ENCODE assay signal across 13 cellular contexts in genomic region chr5:148268556-148268955, GRCh38. TPM values are rescaled to one million over a fixed set of nuclear protein-coding genes. Genes with fewer than 3 reads are reported as not detected.
A peak's percentile ranks its signal among the peaks of the same experiment; 100 is the strongest.
DNase-seq lines count a peak whose midpoint lies in the region; FAIRE-seq lines count a peak whose summit lies in the region.
"Had no signal": no experiment of that assay in that cellular context is flagged by ENCODE, and none has a peak within 500 bp of the region (broad histone marks: within the 10 kb centered on the region; RNA-seq: fewer than 3 reads in every experiment).

A gene with protein sequence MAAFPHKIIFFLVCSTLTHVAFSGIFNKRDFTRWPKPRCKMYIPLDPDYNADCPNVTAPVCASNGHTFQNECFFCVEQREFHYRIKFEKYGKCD (plus strand): TSS chr5:148268794. CDS start chr5:148270073, 1,279 bp downstream.

- no peak within 1 kb of the TSS for H3K18ac ChIP-seq in mesendoderm (ENCODE audit: low read length)

- no peak within 1 kb of the TSS for H3K4me2 ChIP-seq in mesendoderm (ENCODE audit: low read length)

- no peak within 1 kb of the TSS for H2BK15ac ChIP-seq in mesendoderm (replicated peaks; ENCODE audit: low read depth)

- no peaks in the 10 kb centered on the region for H3K36me3 ChIP-seq in mesendoderm (ENCODE audit: control insufficient read depth, insufficient read depth, low read length)

- no peak within 1 kb of the TSS for H3K56ac ChIP-seq in mesendoderm (ENCODE audit: low read length)

- no peaks in the 10 kb centered on the region for H3K79me2 ChIP-seq in mesendoderm (ENCODE audit: control insufficient read depth, insufficient read depth, low read length)

- WGBS in mesendoderm (ENCODE audit: extremely low coverage, insufficient coverage, low lambda C conversion rate): no CpG with 5 or more reads among the region's 4 CpGs

- no peaks in the 10 kb centered on the region for H3K27me3 ChIP-seq in mesendoderm (ENCODE audit: insufficient read depth, low read length, poor library complexity)

- no peak for FAIRE-seq in frontal cortex (lab: Jason Lieb, UNC)

- H3K4me1 ChIP-seq in mesendoderm (ENCODE audit: control insufficient read depth, low read depth, low read length): no peaks in the 10 kb centered on the region

- H4K8ac ChIP-seq in mesendoderm (ENCODE audit: low read depth, low read length): no peak within 1 kb of the TSS

- no peak within 1 kb of the TSS for H3K9ac ChIP-seq in mesendoderm (ENCODE audit: low read length)

- no peak within 1 kb of the TSS for H4K5ac ChIP-seq in mesendoderm (ENCODE audit: low read length)

- H3K4ac ChIP-seq in mesendoderm (ENCODE audit: low read depth, low read length): no peak within 1 kb of the TSS

- no peak within 1 kb of the TSS for H2BK5ac ChIP-seq in mesendoderm (ENCODE audit: low read length)

- H3K27ac ChIP-seq in mesendoderm (ENCODE audit: low read depth, low read length): no peak within 1 kb of the TSS
- H3K27ac ChIP-seq: VCaP had no signal

- DNase-seq in Daoy (ENCODE audit: low read depth) (peak; percentile 81), LoVo (ENCODE audit: low spot score) (peak; percentile 71), dedifferentiated amniotic fluid mesenchymal stem cell (ENCODE audit: extremely low spot score) (peak; percentile 45), mesendoderm (peak; percentile 31), cerebellar nuclear complex (lab: John Stamatoyannopoulos, UW) (no peak), frontal cortex (ENCODE audit: low spot score in 2 of 2) (no peak), NOMO-1 treated with dmso at 0.1 percent for 144 hours (lab: John Stamatoyannopoulos, UW; ENCODE audit: unreplicated experiment) (no peak), NOMO-1 treated with DMSO at 0.1 percent for 48 hours (lab: John Stamatoyannopoulos, UW; ENCODE audit: unreplicated experiment) (no peak)
- DNase-seq: NCI-H1417 treated with DMSO at 0.1 percent for 48 hours, posterior cingulate gyrus had no signal

- no peak within 1 kb of the TSS for H2BK120ac ChIP-seq in mesendoderm (ENCODE audit: low read depth, low read length)

- no peak within 1 kb of the TSS for H2AK5ac ChIP-seq in mesendoderm (ENCODE audit: low read length)

- H3K79me1 ChIP-seq in mesendoderm (ENCODE audit: low read length): no peaks in the 10 kb centered on the region

- H3K23ac ChIP-seq in mesendoderm (ENCODE audit: low read length): no peak within 1 kb of the TSS

- H3K4me3 ChIP-seq in mesendoderm (ENCODE audit: low read length): no peak within 1 kb of the TSS

RNA-seq across cellular contexts. Expression of the gene that starts here (rescaled TPM):
- not detected in 2 replicates for total RNA-seq in Daoy (2014; rRNA removed; shearing (Covaris generic))
- polyA plus RNA-seq in mesendoderm (2013, experiment 1 of 2): not detected
- polyA plus RNA-seq in mesendoderm (2013, experiment 2 of 2): not detected
- not detected for total RNA-seq in frontal cortex
- total RNA-seq: dermis microvascular lymphatic vessel endothelial cell, left lobe of liver had no signal

Comparison
In these comparisons a context has a peak if more than half of its experiments do, and no peak if none do; other contexts are left out.
1. Peak in DNase-seq in Daoy; RNA of the gene not detected or under 1 TPM.
2. DNase-seq: peak in LoVo (single experiment), dedifferentiated amniotic fluid mesenchymal stem cell (single experiment) and mesendoderm (single experiment); none in cerebellar nuclear complex (0 of 2), frontal cortex (0 of 2), NOMO-1 treated with dmso at 0.1 percent for 144 hours (single experiment) and NOMO-1 treated with DMSO at 0.1 percent for 48 hours (single experiment).